ENCODE assay signal across 8 cellular contexts in genomic region chr14:72518809-72519377, GRCh38.
DNase-seq lines count a peak whose midpoint lies in the region; ATAC-seq, FAIRE-seq and TF ChIP-seq lines count a peak whose summit lies in the region.

No MANE protein-coding gene starts in this region.

- no peaks in the 10 kb centered on the region for H4K20me1 ChIP-seq in astrocyte (ENCODE audit: insufficient read depth, low read length)

- H3K79me2 ChIP-seq in astrocyte (ENCODE audit: insufficient read depth, low read length): no peaks in the 10 kb centered on the region

- FAIRE-seq in astrocyte (lab: Jason Lieb, UNC): no peak

- DNase-seq in NOMO-1 treated with DMSO at 0.1 percent for 48 hours (lab: John Stamatoyannopoulos, UW; ENCODE audit: unreplicated experiment) (peak; percentile 73), astrocyte (ENCODE audit: low read depth) (peak; percentile 39), NCI-H2081 (lab: John Stamatoyannopoulos, UW) (no peak), cortex of kidney (lab: John Stamatoyannopoulos, UW) (no peak), cerebellar cortex (ENCODE audit: low spot score) (no peak), G401 (ENCODE audit: low spot score) (no peak)

- ATAC-seq in GM18498 (IDR thresholded peaks at IDR 0.05; ENCODE audit: unreplicated experiment): peak; percentile 65
- peak; percentile 69 for ATAC-seq in HG02610 (IDR thresholded peaks at IDR 0.05; ENCODE audit: unreplicated experiment)

- H3K9ac ChIP-seq in astrocyte (ENCODE audit: low read length): no peak overlapping the region

- H3K4me1 Mint-ChIP-seq in astrocyte (ENCODE audit: low read depth, unreplicated experiment): peaks cover 23% of the 10 kb centered on the region

- no peaks in the 10 kb centered on the region for H3K36me3 ChIP-seq in astrocyte (ENCODE audit: insufficient read depth, low read length)

- no peak overlapping the region for H2AFZ ChIP-seq in astrocyte (ENCODE audit: low read depth, low read length)

- TF ChIP-seq CTCF in astrocyte (IDR thresholded peaks at IDR 0.05; ENCODE audit: insufficient read depth, low read depth, low read length): no peak

- peaks cover 20% of the 10 kb centered on the region for H3K4me1 ChIP-seq in astrocyte (ENCODE audit: insufficient read depth, low read length)

- no peak overlapping the region for H3K27ac Mint-ChIP-seq in astrocyte (ENCODE audit: unreplicated experiment)

- H3K36me3 Mint-ChIP-seq in astrocyte (ENCODE audit: low read depth, unreplicated experiment): no peaks in the 10 kb centered on the region

- H3K27me3 ChIP-seq in astrocyte (ENCODE audit: insufficient read depth, low read length): no peaks in the 10 kb centered on the region

- no peak overlapping the region for H3K4me3 Mint-ChIP-seq in astrocyte (ENCODE audit: unreplicated experiment)

- peaks cover 8% of the 10 kb centered on the region for H3K9me3 Mint-ChIP-seq in astrocyte (ENCODE audit: unreplicated experiment)

- H3K27ac ChIP-seq in astrocyte (ENCODE audit: low read depth, low read length): no peak overlapping the region

- in situ Hi-C loops in G401 (cut with HindIII; ENCODE audit: low sequenced_read_pairs): no loop called here

- no peak overlapping the region for H3K4me2 ChIP-seq in astrocyte (ENCODE audit: low read length)

- no peaks in the 10 kb centered on the region for H3K27me3 Mint-ChIP-seq in astrocyte (ENCODE audit: low read depth, unreplicated experiment)

- H3K4me3 ChIP-seq in astrocyte (ENCODE audit: insufficient read depth, low read depth, low read length): no peak overlapping the region

- H3K9me3 ChIP-seq in astrocyte (ENCODE audit: insufficient read depth, low read depth, low read length): no peaks in the 10 kb centered on the region

Comparison
In these comparisons a context has a peak if more than half of its experiments do, and no peak if none do; other contexts are left out.
1. DNase-seq: peak in NOMO-1 treated with DMSO at 0.1 percent for 48 hours (single experiment) and astrocyte (single experiment); none in NCI-H2081 (0 of 2), cortex of kidney (single experiment), cerebellar cortex (single experiment) and G401 (single experiment).